ENCODE assay signal across 18 cellular contexts in the genomic region with DNA sequence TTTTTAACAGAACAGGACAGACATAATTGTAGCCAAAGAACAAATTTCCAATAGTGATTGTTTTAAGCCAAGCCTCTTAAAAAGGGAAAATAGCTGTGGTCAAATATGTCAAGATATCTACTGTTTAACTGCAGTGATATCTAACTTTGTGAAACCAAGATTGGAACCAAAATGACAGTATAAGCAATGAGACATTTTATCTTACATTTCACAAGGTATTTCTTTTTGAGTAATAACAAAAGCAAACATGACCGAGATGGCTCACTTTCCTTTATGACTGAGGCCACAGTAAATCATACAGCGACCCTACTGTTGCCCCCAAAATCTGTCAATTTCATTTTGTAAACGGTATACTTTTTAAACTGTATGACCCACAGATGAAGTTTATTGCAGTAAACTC.
DNase-seq lines count a peak whose midpoint lies in the region; FAIRE-seq and TF ChIP-seq lines count a peak whose summit lies in the region.
"Had no signal": no experiment of that assay in that cellular context is flagged by ENCODE, and none has a peak within 500 bp of the region (broad histone marks: within the 10 kb centered on the region; RNA-seq: fewer than 3 reads in every experiment).

No MANE protein-coding gene starts in this region.

- no peak overlapping the region for H3T11ph ChIP-seq in H9 (ENCODE audit: low read length)

- H3K23ac ChIP-seq in H9 (ENCODE audit: insufficient read length, low read depth, low read length), result no peak overlapping the region

- no peak overlapping the region for H4K5ac ChIP-seq in H9 (ENCODE audit: insufficient read length, low read depth, low read length)

- H3K27ac Mint-ChIP-seq in H9, result peak overlapping the region in 2 of 3 experiments; percentile 51 to 76; a peak in 2 of 7 replicates

- H2BK5ac ChIP-seq in H9 (ENCODE audit: insufficient read length, low read length), result no peak overlapping the region

- peaks cover 65 to 73% of the 10 kb centered on the region in 2 experiments for H3K4me1 Mint-ChIP-seq in H9

- H3K9me1 ChIP-seq in keratinocyte (ENCODE audit: control insufficient read depth, extremely low read depth, insufficient read depth, low read length), result no peaks in the 10 kb centered on the region

- peaks cover 34% of the 10 kb centered on the region for H3K4me1 ChIP-seq in ES-I3 (ENCODE audit: insufficient read depth, low read length)
- peaks cover 15% of the 10 kb centered on the region; the same call in 1 of the 2 replicates for H3K4me1 ChIP-seq in H9 (ENCODE audit: insufficient read depth, low read length)
- H3K4me1 ChIP-seq in keratinocyte (ENCODE audit: control insufficient read depth, extremely low read depth, insufficient read depth, low read length), result peaks cover 16% of the 10 kb centered on the region

- H3K27me3 Mint-ChIP-seq in H9 (ENCODE audit: low read depth), result no peaks in the 10 kb centered on the region; the same call in 1 of the 2 replicates
- H3K27me3 Mint-ChIP-seq: CD8-positive, alpha-beta memory T cell had no signal

- H2BK15ac ChIP-seq in H9 (ENCODE audit: low read depth, low read length), result no peak overlapping the region

- H3K9ac ChIP-seq in ES-I3 (ENCODE audit: low read depth, low read length), result peak overlapping the region; percentile 16; the same call in 1 of the 2 replicates
- H3K9ac ChIP-seq in H9 (ENCODE audit: extremely low read depth, insufficient read length, low read length), result no peak overlapping the region
- no peak overlapping the region for H3K9ac ChIP-seq in keratinocyte (ENCODE audit: control insufficient read depth, extremely low read depth, insufficient read depth, low read length)

- H4K8ac ChIP-seq in H9 (replicated peaks; ENCODE audit: insufficient read length, low read depth, low read length), result no peak overlapping the region

- H3K4ac ChIP-seq in H9 (ENCODE audit: low read depth, low read length), result no peak overlapping the region

- peak overlapping the region; percentile 69; the same call in 1 of the 2 replicates for H3K14ac ChIP-seq in H9 (ENCODE audit: insufficient read depth, low read length)

- H3K27me3 ChIP-seq in H9 (ENCODE audit: insufficient read depth, low read length) (no peaks in the 10 kb centered on the region), keratinocyte (ENCODE audit: control insufficient read depth, extremely low read depth, insufficient read depth, low read length) (no peaks in the 10 kb centered on the region)

- H4K91ac ChIP-seq in H9 (ENCODE audit: insufficient read length, low read depth, low read length), result peak overlapping the region; percentile 91

- H3K27ac ChIP-seq in H9 (ENCODE audit: insufficient read length, low read depth, low read length) (no peak overlapping the region), keratinocyte (ENCODE audit: control insufficient read depth, insufficient read depth, low read length) (no peak overlapping the region)

- dilution Hi-C loops in keratinocyte (cut with MboI; ENCODE audit: extremely low pct_ligation_motif_present, low sequenced_read_pairs), result no loop called here

- H4K20me1 ChIP-seq in H9 (ENCODE audit: control insufficient read depth, insufficient read depth, insufficient read length) (no peaks in the 10 kb centered on the region), keratinocyte (ENCODE audit: control insufficient read depth, extremely low read depth, insufficient read depth, low read length) (no peaks in the 10 kb centered on the region)

- H2BK120ac ChIP-seq in H9 (ENCODE audit: low read depth, low read length, poor library complexity, severe bottlenecking), result no peak overlapping the region

- no peak overlapping the region for H2BK20ac ChIP-seq in H9 (ENCODE audit: low read depth, low read length, poor library complexity, severe bottlenecking)

- no peak overlapping the region for H3K18ac ChIP-seq in H9 (ENCODE audit: insufficient read length, low read depth, low read length)

- no peaks in the 10 kb centered on the region for H3K79me1 ChIP-seq in H9 (ENCODE audit: insufficient read depth, low read depth, low read length, poor library complexity, severe bottlenecking)

- H3K4me2 ChIP-seq in H9 (ENCODE audit: insufficient read depth, insufficient read length, low read length) (no peak overlapping the region), keratinocyte (ENCODE audit: control insufficient read depth, extremely low read depth, insufficient read depth, low read depth, low read length) (no peak overlapping the region)

- H3K79me2 ChIP-seq in H9 (ENCODE audit: insufficient read depth, low read length), result no peaks in the 10 kb centered on the region
- no peaks in the 10 kb centered on the region for H3K79me2 ChIP-seq in keratinocyte (ENCODE audit: control insufficient read depth, insufficient read depth, low read length)

- no peaks in the 10 kb centered on the region for H3K9me3 Mint-ChIP-seq in H9
- H3K9me3 Mint-ChIP-seq: CD8-positive, alpha-beta memory T cell had no signal

- H2BK12ac ChIP-seq in H9 (ENCODE audit: insufficient read length, low read depth, low read length), result no peak overlapping the region

- H2AK5ac ChIP-seq in H9 (ENCODE audit: insufficient read length, low read length), result no peak overlapping the region

- DNase-seq in H9, result no peak
- DNase-seq in amniotic epithelial cell (ENCODE audit: low read depth), result peak; percentile 39
- DNase-seq in keratinocyte (ENCODE audit: low read depth, low spot score), result no peak
- no peak for DNase-seq in superior temporal gyrus (ENCODE audit: extremely low spot score)
- DNase-seq in DMS114 treated with DMSO at 0.1 percent for 48 hours (lab: John Stamatoyannopoulos, UW; ENCODE audit: unreplicated experiment), result no peak
- no peak for DNase-seq in NCI-H774 (lab: John Stamatoyannopoulos, UW)
- DNase-seq: ACHN; C1 segment of cervical spinal cord; CD8-positive, alpha-beta memory T cell; HCEC 1CT; KG1; NCI-H1417; NCI-H187; NCI-H2107; NCI-H510A treated with DMSO at 0.1 percent for 48 hours; OCI-M1 had no signal

- no CpG with 5 or more reads among the region's 3 CpGs for whole genome bisulfite sequencing in H9 (ENCODE audit: extremely low coverage, insufficient read length, low lambda C conversion rate)

- H3K4me3 Mint-ChIP-seq in H9, result no peak overlapping the region
- H3K4me3 Mint-ChIP-seq: CD8-positive, alpha-beta memory T cell had no signal

- no peak overlapping the region for H3K56ac ChIP-seq in H9 (ENCODE audit: insufficient read length, low read depth, low read length)

- H2AFZ ChIP-seq in H9 (ENCODE audit: low read length) (no peak overlapping the region), keratinocyte (ENCODE audit: control insufficient read depth, low read length) (no peak overlapping the region)

- no peak overlapping the region for H3K4me3 ChIP-seq in keratinocyte (ENCODE audit: control insufficient read depth in 2 of 3, extremely low read depth in 1 of 3, insufficient read depth in 2 of 3, low read depth in 1 of 3, low read length in 3 of 3)

- H3K9me3 ChIP-seq in ES-I3 (ENCODE audit: control insufficient read depth, insufficient read depth, low read length) (no peaks in the 10 kb centered on the region), H9 (ENCODE audit: control insufficient read depth, low read depth, low read length) (no peaks in the 10 kb centered on the region), keratinocyte (ENCODE audit: control insufficient read depth, low read depth, low read length) (no peaks in the 10 kb centered on the region)

- no peak for TF ChIP-seq CTCF in H9 (conservative IDR thresholded peaks at IDR 0.05)
- TF ChIP-seq CTCF in keratinocyte (optimal IDR thresholded peaks at IDR 0.05 in 1 of 3, IDR thresholded peaks at IDR 0.05 in 1 of 3, conservative IDR thresholded peaks at IDR 0.05 in 1 of 3; ENCODE audit: extremely low read depth in 1 of 3, insufficient read depth in 2 of 3, low read length in 3 of 3), result no peak

- peaks cover 6 to 20% (median 17%) of the 10 kb centered on the region in 3 experiments for H3K36me3 Mint-ChIP-seq in H9 (ENCODE audit: insufficient read depth in 1 of 3, low read depth in 3 of 3)

- FAIRE-seq in keratinocyte (lab: Jason Lieb, UNC), result peak; percentile 32
- FAIRE-seq: D721Med had no signal

- H3K23me2 ChIP-seq in H9 (ENCODE audit: insufficient read length, low read depth, low read length, poor library complexity, severe bottlenecking), result no peaks in the 10 kb centered on the region

- H3K36me3 ChIP-seq in ES-I3 (ENCODE audit: insufficient read depth, low read length) (peaks cover 3% of the 10 kb centered on the region; the same call in 1 of the 2 replicates), keratinocyte (ENCODE audit: control insufficient read depth in 2 of 2, extremely low read depth in 1 of 2, insufficient read depth in 2 of 2, low read length in 2 of 2) (peaks cover 0 to under 1% of the 10 kb centered on the region in 2 experiments)
